In the genomic region with DNA sequence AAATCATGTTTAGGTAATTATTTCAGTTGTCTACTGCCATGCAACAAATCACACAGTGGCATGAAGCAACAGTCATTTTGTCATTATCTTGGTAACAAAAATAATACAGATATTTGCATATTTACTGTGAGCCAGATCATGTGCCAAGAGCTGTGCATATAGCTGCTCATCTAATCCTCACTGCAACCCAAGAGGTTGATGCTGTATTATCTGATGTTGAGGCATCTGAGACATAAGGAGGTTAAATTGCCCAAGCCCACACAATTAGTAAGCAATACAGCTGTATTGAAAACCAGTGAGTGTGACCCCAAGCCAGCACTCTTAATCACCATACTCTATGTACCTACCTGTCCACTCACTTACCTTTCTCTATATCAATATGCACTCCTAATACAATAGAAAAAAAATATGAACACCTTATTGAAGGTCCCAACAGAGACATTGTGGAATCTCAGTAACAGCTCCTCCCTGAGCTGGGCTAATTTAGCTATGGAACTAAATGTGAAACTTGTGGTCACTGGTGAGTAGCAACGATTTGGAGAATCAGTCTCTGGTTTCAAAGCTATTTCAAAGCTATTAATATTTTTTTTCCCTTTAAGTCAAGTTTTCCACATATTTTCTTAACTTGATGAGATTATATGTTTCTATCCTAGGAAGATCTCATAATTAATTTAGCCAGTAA, we compare ENCODE assay signal across 17 cellular contexts.
A peak's percentile ranks its signal among the peaks of the same experiment; 100 is the strongest.
DNase-seq lines count a peak whose midpoint lies in the region; ATAC-seq, FAIRE-seq and TF ChIP-seq lines count a peak whose summit lies in the region.
"Had no signal": no experiment of that assay in that cellular context is flagged by ENCODE, and none has a peak within 500 bp of the region (broad histone marks: within the 10 kb centered on the region; RNA-seq: fewer than 3 reads in every experiment).

No MANE protein-coding gene starts in this region.

- H3K36me3 Mint-ChIP-seq in CD14-positive monocyte: no peaks in the 10 kb centered on the region

- no peaks in the 10 kb centered on the region for H4K20me1 ChIP-seq in GM12878 (ENCODE audit: control insufficient read depth, insufficient read depth)
- no peaks in the 10 kb centered on the region for H4K20me1 ChIP-seq in hepatocyte (ENCODE audit: insufficient read depth, poor library complexity, severe bottlenecking)

- H3K9me3 Mint-ChIP-seq in CD14-positive monocyte: peaks cover 0 to 2% (median 0%) of the 10 kb centered on the region in 7 donors
- H3K9me3 Mint-ChIP-seq: neural progenitor cell had no signal

- H3K9me3 ChIP-seq in GM12878 (replicated peaks; ENCODE audit: control insufficient read depth, insufficient read depth, low read length) (no peaks in the 10 kb centered on the region), hepatocyte (ENCODE audit: low read depth) (no peaks in the 10 kb centered on the region)

- no peaks in the 10 kb centered on the region for H3K9me2 ChIP-seq in hepatocyte (replicated peaks; ENCODE audit: insufficient read depth)

- no peak overlapping the region for H3K4me3 ChIP-seq in GM12878
- H3K4me3 ChIP-seq in hepatocyte: no peak overlapping the region
- H3K4me3 ChIP-seq: neural progenitor cell had no signal

- H3K4me3 Mint-ChIP-seq in CD14-positive monocyte: no peak overlapping the region
- H3K4me3 Mint-ChIP-seq: neural progenitor cell had no signal

- H3K4me1 ChIP-seq in GM12878 (ENCODE audit: control insufficient read depth, insufficient read depth, low read length) (peaks cover 9% of the 10 kb centered on the region; the same call in 1 of the 2 replicates), hepatocyte (ENCODE audit: insufficient read depth) (no peaks in the 10 kb centered on the region)

- no peak for TF ChIP-seq EP300 in GM12878 (IDR thresholded peaks at IDR 0.05; ENCODE audit: borderline replicate concordance in 1 of 2, control insufficient read depth in 1 of 2, low read depth in 2 of 2, low read length in 2 of 2)

- in situ Hi-C loops in GM12878 (cut with MboI): no loop called here

- no peak for FAIRE-seq in GM12878 (lab: Jason Lieb, UNC)

- H3K27ac ChIP-seq in GM12878 (ENCODE audit: control insufficient read depth, insufficient read depth) (no peak overlapping the region), hepatocyte (no peak overlapping the region)
- H3K27ac ChIP-seq: neural progenitor cell had no signal

- TF ChIP-seq CTCF in GM12878 (IDR thresholded peaks at IDR 0.05 in 2 of 3, conservative IDR thresholded peaks at IDR 0.05 in 1 of 3; ENCODE audit: control insufficient read depth in 2 of 3, extremely low read depth in 1 of 3, insufficient read depth in 1 of 3, low read depth in 3 of 3, low read length in 3 of 3) (no peak), hepatocyte (IDR thresholded peaks at IDR 0.05; ENCODE audit: poor library complexity) (no peak), CD14-positive monocyte (IDR thresholded peaks at IDR 0.05) (no peak)

- 5% methylated on average over 1 of the region's 1 CpG for WGBS in GM12878 (ENCODE audit: insufficient coverage, insufficient replicate concordance, low lambda C conversion rate, missing lambda C conversion rate)
- WGBS in hepatocyte (ENCODE audit: low lambda C conversion rate, missing lambda C conversion rate): 75% methylated on average over 1 of the region's 1 CpG

- RAD21 ChIA-PET in GM12878 (lab: Charles Lee; ENCODE audit: unreplicated experiment): interaction anchor here (0.8 kb wide), 1 partner anchor 79 kb away, joined by 3 read pairs; no protein-coding TSS in a partner anchor

- H3K79me2 ChIP-seq in GM12878 (ENCODE audit: control insufficient read depth, insufficient read depth, low read length): no peaks in the 10 kb centered on the region
- peaks cover 3% of the 10 kb centered on the region for H3K79me2 ChIP-seq in hepatocyte

- H3K4me2 ChIP-seq in GM12878 (ENCODE audit: control insufficient read depth, insufficient read depth) (no peak overlapping the region), hepatocyte (no peak overlapping the region)
- H3K4me2 ChIP-seq: neural progenitor cell had no signal

- no peaks in the 10 kb centered on the region for H3K27me3 ChIP-seq in GM12878 (replicated peaks in 1 of 2; ENCODE audit: control insufficient read depth in 2 of 2, insufficient read depth in 2 of 2, low read length in 1 of 2)
- H3K27me3 ChIP-seq in hepatocyte: no peaks in the 10 kb centered on the region
- H3K27me3 ChIP-seq: neural progenitor cell had no signal

- H3K27me3 Mint-ChIP-seq in CD14-positive monocyte (ENCODE audit: low read depth in 3 of 3): no peaks in the 10 kb centered on the region

- no peak overlapping the region for H3K27ac Mint-ChIP-seq in CD14-positive monocyte
- H3K27ac Mint-ChIP-seq: neural progenitor cell had no signal

- no peak for TF ChIP-seq RAD21 in GM12878 (IDR thresholded peaks at IDR 0.05; ENCODE audit: insufficient read depth, low read depth, low read length)

- no peak for TF ChIP-seq POLR2A in GM18505 (IDR thresholded peaks at IDR 0.05; ENCODE audit: borderline replicate concordance, extremely low read depth, insufficient read depth, insufficient read length)
- TF ChIP-seq POLR2A in GM12878 (IDR thresholded peaks at IDR 0.05; ENCODE audit: low read depth, low read length): no peak

- ATAC-seq in GM18505 (IDR thresholded peaks at IDR 0.05; ENCODE audit: unreplicated experiment): peak; percentile 41
- ATAC-seq in GM19372 (IDR thresholded peaks at IDR 0.05; ENCODE audit: low read depth, unreplicated experiment): peak; percentile 48
- ATAC-seq in HG02973 (IDR thresholded peaks at IDR 0.05; ENCODE audit: unreplicated experiment): peak; percentile 58
- ATAC-seq in GM12878: peak; percentile 35
- ATAC-seq: esophagus mucosa, left lobe of liver had no signal

- H3K36me3 ChIP-seq in GM12878 (ENCODE audit: control insufficient read depth in 2 of 2, insufficient read depth in 2 of 2, low read length in 1 of 2) (no peaks in the 10 kb centered on the region), hepatocyte (replicated peaks; ENCODE audit: insufficient read depth, low read depth) (no peaks in the 10 kb centered on the region)
- H3K36me3 ChIP-seq: neural progenitor cell had no signal

- no TSS peak for BruUV-seq in GM12878 (replicated peaks; lab: Mats Ljungman, UMichigan)

- H2AFZ ChIP-seq in GM12878 (ENCODE audit: control insufficient read depth, low read depth, low read length): no peak overlapping the region
- no peak overlapping the region for H2AFZ ChIP-seq in hepatocyte
- H2AFZ ChIP-seq: neural progenitor cell had no signal

- intact Hi-C loops in GM12878 (cut with micrococcal nuclease; ENCODE audit: unreplicated experiment): no loop called here
- intact Hi-C loops in CD14-positive monocyte (cut with micrococcal nuclease): no loop called here

- POLR2A ChIA-PET in GM12878 (lab: Charles Lee): no interaction called here

- SMC1A ChIA-PET in GM12878 (lab: Charles Lee; ENCODE audit: uncharacterized antibody, unreplicated experiment): interaction anchor here (0.7 to 1.3 kb wide), 8 partner anchors 10 to 39 kb away, joined by 3 to 5 read pairs (median 3); no protein-coding TSS in a partner anchor

- H3K9ac ChIP-seq in GM12878 (ENCODE audit: control insufficient read depth, insufficient read depth, low read length): no peak overlapping the region
- H3K9ac ChIP-seq: neural progenitor cell had no signal

- no peaks in the 10 kb centered on the region for H3K4me1 Mint-ChIP-seq in CD14-positive monocyte

- CTCF ChIA-PET in GM12878 (lab: Yijun Ruan, JAX): interaction anchor here (0.8 kb wide), 1 partner anchor 41 kb away, joined by 3 read pairs; no protein-coding TSS in a partner anchor

- no peak for DNase-seq in GM12878 (ENCODE audit: low read depth, low spot score)
- DNase-seq in AG08395 (ENCODE audit: low spot score): no peak
- DNase-seq in hepatocyte (ENCODE audit: low spot score): no peak
- no peak for DNase-seq in foreskin melanocyte
- DNase-seq in CD14-positive monocyte (ENCODE audit: low spot score): no peak
- DNase-seq: EL, GOT3, NCI-H1092, NCI-H510A, RPMI8226, T-helper 9 cell had no signal

TF ChIP-seq in GM12878, 131 proteins besides CTCF, POLR2A, EP300 and RAD21 (continues in another document):
- TF ChIP-seq, protein P1, sequence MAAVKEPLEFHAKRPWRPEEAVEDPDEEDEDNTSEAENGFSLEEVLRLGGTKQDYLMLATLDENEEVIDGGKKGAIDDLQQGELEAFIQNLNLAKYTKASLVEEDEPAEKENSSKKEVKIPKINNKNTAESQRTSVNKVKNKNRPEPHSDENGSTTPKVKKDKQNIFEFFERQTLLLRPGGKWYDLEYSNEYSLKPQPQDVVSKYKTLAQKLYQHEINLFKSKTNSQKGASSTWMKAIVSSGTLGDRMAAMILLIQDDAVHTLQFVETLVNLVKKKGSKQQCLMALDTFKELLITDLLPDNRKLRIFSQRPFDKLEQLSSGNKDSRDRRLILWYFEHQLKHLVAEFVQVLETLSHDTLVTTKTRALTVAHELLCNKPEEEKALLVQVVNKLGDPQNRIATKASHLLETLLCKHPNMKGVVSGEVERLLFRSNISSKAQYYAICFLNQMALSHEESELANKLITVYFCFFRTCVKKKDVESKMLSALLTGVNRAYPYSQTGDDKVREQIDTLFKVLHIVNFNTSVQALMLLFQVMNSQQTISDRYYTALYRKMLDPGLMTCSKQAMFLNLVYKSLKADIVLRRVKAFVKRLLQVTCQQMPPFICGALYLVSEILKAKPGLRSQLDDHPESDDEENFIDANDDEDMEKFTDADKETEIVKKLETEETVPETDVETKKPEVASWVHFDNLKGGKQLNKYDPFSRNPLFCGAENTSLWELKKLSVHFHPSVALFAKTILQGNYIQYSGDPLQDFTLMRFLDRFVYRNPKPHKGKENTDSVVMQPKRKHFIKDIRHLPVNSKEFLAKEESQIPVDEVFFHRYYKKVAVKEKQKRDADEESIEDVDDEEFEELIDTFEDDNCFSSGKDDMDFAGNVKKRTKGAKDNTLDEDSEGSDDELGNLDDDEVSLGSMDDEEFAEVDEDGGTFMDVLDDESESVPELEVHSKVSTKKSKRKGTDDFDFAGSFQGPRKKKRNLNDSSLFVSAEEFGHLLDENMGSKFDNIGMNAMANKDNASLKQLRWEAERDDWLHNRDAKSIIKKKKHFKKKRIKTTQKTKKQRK (IDR thresholded peaks at IDR 0.05; ENCODE audit: low read depth, low read length): no peak
- TF ChIP-seq, protein P2, sequence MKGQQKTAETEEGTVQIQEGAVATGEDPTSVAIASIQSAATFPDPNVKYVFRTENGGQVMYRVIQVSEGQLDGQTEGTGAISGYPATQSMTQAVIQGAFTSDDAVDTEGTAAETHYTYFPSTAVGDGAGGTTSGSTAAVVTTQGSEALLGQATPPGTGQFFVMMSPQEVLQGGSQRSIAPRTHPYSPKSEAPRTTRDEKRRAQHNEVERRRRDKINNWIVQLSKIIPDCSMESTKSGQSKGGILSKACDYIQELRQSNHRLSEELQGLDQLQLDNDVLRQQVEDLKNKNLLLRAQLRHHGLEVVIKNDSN (IDR thresholded peaks at IDR 0.05; ENCODE audit: borderline replicate concordance, extremely low read length, insufficient read depth, low read depth, low read length): no peak
- TF ChIP-seq CHD2 (IDR thresholded peaks at IDR 0.05; ENCODE audit: borderline replicate concordance, low read depth, low read length) (no peak), CEBPB (IDR thresholded peaks at IDR 0.05; ENCODE audit: borderline replicate concordance in 1 of 2, low read depth in 2 of 2, low read length in 2 of 2) (no peak)
